11 cellular contexts compared by ENCODE assay signal in the genomic region with DNA sequence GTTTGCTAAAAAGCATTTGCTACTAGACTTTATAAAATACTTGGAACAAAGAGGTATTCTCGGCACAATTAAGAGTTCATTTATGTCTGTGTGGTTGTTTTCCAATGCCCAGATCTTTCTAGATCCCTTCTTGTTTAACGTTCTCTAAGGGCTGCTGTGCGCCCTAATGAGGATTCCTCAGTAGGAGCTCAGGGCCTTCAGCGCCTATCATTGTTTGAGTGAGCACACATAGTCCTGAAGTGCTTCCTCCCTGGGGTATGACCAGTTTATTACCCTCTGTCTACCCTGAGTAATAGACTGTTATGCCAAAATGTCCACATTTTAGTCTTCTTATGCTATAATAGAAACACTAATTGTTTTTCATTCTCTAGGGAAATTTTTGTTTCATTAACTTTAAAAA.
DNase-seq lines count a peak whose midpoint lies in the region; ATAC-seq and TF ChIP-seq lines count a peak whose summit lies in the region.
"Had no signal": no experiment of that assay in that cellular context is flagged by ENCODE, and none has a peak within 500 bp of the region (broad histone marks: within the 10 kb centered on the region; RNA-seq: fewer than 3 reads in every experiment).

No MANE protein-coding gene starts in this region.

- no peak overlapping the region for H3K4me3 Mint-ChIP-seq in WTC11
- H3K4me3 Mint-ChIP-seq: stimulated activated naive CD8-positive, alpha-beta T cell treated with anti-CD3 and anti-CD28 coated beads, Interleukin-15, amount 100 ng/mL, for 72 hours had no signal

- no peak overlapping the region for H3K4me3 ChIP-seq in HAP-1
- H3K4me3 ChIP-seq: right atrium auricular region had no signal

- H3K9me3 ChIP-seq in HAP-1, result no peaks in the 10 kb centered on the region

- ATAC-seq in WTC11 (peak; percentile 72), GM21737 (IDR thresholded peaks at IDR 0.05; ENCODE audit: unreplicated experiment) (no peak), GM19324 (IDR thresholded peaks at IDR 0.05; ENCODE audit: low FRiP score, unreplicated experiment) (no peak)
- ATAC-seq: activated naive CD4-positive, alpha-beta T cell treated with anti-CD3 and anti-CD28 coated beads, Interleukin-2, amount 50 U/mL, for 72 hours; stimulated activated naive CD8-positive, alpha-beta T cell treated with anti-CD3 and anti-CD28 coated beads, Interleukin-15, amount 100 ng/mL, for 72 hours had no signal

- no peaks in the 10 kb centered on the region for H3K27me3 Mint-ChIP-seq in WTC11 (ENCODE audit: low read depth)
- H3K27me3 Mint-ChIP-seq: stimulated activated naive CD8-positive, alpha-beta T cell treated with anti-CD3 and anti-CD28 coated beads, Interleukin-15, amount 100 ng/mL, for 72 hours had no signal

- no peaks in the 10 kb centered on the region for H3K36me3 ChIP-seq in HAP-1 (replicated peaks)

- in situ Hi-C loops in HAP-1 (cut with MboI; ENCODE audit: low sequenced_read_pairs), result no loop called here

- TF ChIP-seq CTCF in WTC11 (IDR thresholded peaks at IDR 0.05), result no peak

- H3K27me3 ChIP-seq in HAP-1 (ENCODE audit: low read depth), result no peaks in the 10 kb centered on the region
- H3K27me3 ChIP-seq: right atrium auricular region had no signal

- peaks cover 6% of the 10 kb centered on the region for H3K9me3 Mint-ChIP-seq in WTC11
- H3K9me3 Mint-ChIP-seq: activated naive CD4-positive, alpha-beta T cell treated with anti-CD3 and anti-CD28 coated beads, Interleukin-2, amount 50 U/mL, for 72 hours; stimulated activated naive CD8-positive, alpha-beta T cell treated with anti-CD3 and anti-CD28 coated beads, Interleukin-15, amount 100 ng/mL, for 72 hours had no signal

- no peak overlapping the region for H3K27ac Mint-ChIP-seq in WTC11
- H3K27ac Mint-ChIP-seq: activated naive CD4-positive, alpha-beta T cell treated with anti-CD3 and anti-CD28 coated beads, Interleukin-2, amount 50 U/mL, for 72 hours; stimulated activated naive CD8-positive, alpha-beta T cell treated with anti-CD3 and anti-CD28 coated beads, Interleukin-15, amount 100 ng/mL, for 72 hours had no signal

- H3K36me3 Mint-ChIP-seq in WTC11, result peaks cover 9% of the 10 kb centered on the region

- CTCF ChIA-PET in WTC11 (lab: Charles Lee), result interaction anchor here (1.1 to 1.6 kb wide), 4 partner anchors 20 to 80 kb away, joined by 3 to 8 read pairs (median 4); no protein-coding TSS in a partner anchor

- POLR2A ChIA-PET in WTC11 (lab: Charles Lee), result no interaction called here

- H3K4me1 ChIP-seq in HAP-1, result peaks cover 29% of the 10 kb centered on the region

- H3K4me1 Mint-ChIP-seq in WTC11, result peaks cover 18% of the 10 kb centered on the region
- H3K4me1 Mint-ChIP-seq: stimulated activated naive CD8-positive, alpha-beta T cell treated with anti-CD3 and anti-CD28 coated beads, Interleukin-15, amount 100 ng/mL, for 72 hours had no signal

- DNase-seq in Ammon's horn (ENCODE audit: low spot score) (peak; percentile 62), HAP-1 (ENCODE audit: low spot score in 2 of 2) (peak; percentile 46 to 63), WTC11 (ENCODE audit: low spot score) (no peak), medulla oblongata (ENCODE audit: extremely low spot score) (peak; percentile 51), OCI-M2 (lab: John Stamatoyannopoulos, UW; ENCODE audit: unreplicated experiment) (no peak), HK-2 (ENCODE audit: unreplicated experiment) (no peak)
- DNase-seq: stimulated activated naive CD8-positive, alpha-beta T cell treated with anti-CD3 and anti-CD28 coated beads, Interleukin-15, amount 100 ng/mL, for 72 hours had no signal

TF ChIP-seq in WTC11, 78 proteins besides CTCF, POLR2A, EP300 and RAD21:
- no peak for TF ChIP-seq NFE2L1 (CRISPR knock-in tag; IDR thresholded peaks at IDR 0.05)
- TF ChIP-seq MYBL2 (CRISPR knock-in tag; IDR thresholded peaks at IDR 0.05), result no peak
- TF ChIP-seq ZNF317 (CRISPR knock-in tag; IDR thresholded peaks at IDR 0.05; ENCODE audit: borderline replicate concordance, low read depth), result no peak
- no peak for TF ChIP-seq SOX15 (CRISPR knock-in tag; IDR thresholded peaks at IDR 0.05)
- no peak for TF ChIP-seq SP1 (CRISPR knock-in tag; conservative IDR thresholded peaks at IDR 0.05)
- TF ChIP-seq, protein P1, sequence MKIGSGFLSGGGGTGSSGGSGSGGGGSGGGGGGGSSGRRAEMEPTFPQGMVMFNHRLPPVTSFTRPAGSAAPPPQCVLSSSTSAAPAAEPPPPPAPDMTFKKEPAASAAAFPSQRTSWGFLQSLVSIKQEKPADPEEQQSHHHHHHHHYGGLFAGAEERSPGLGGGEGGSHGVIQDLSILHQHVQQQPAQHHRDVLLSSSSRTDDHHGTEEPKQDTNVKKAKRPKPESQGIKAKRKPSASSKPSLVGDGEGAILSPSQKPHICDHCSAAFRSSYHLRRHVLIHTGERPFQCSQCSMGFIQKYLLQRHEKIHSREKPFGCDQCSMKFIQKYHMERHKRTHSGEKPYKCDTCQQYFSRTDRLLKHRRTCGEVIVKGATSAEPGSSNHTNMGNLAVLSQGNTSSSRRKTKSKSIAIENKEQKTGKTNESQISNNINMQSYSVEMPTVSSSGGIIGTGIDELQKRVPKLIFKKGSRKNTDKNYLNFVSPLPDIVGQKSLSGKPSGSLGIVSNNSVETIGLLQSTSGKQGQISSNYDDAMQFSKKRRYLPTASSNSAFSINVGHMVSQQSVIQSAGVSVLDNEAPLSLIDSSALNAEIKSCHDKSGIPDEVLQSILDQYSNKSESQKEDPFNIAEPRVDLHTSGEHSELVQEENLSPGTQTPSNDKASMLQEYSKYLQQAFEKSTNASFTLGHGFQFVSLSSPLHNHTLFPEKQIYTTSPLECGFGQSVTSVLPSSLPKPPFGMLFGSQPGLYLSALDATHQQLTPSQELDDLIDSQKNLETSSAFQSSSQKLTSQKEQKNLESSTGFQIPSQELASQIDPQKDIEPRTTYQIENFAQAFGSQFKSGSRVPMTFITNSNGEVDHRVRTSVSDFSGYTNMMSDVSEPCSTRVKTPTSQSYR (CRISPR knock-in tag; IDR thresholded peaks at IDR 0.05), result no peak
- no peak for TF ChIP-seq SMAD4 (CRISPR knock-in tag; IDR thresholded peaks at IDR 0.05)
- TF ChIP-seq MXD4 (CRISPR knock-in tag; IDR thresholded peaks at IDR 0.05; ENCODE audit: borderline replicate concordance), result no peak

Comparison
In these comparisons a context has a peak if more than half of its experiments do, and no peak if none do; other contexts are left out.
1. DNase-seq: peak in Ammon's horn (single experiment), HAP-1 (2 of 2) and medulla oblongata (single experiment); none in WTC11 (single experiment), OCI-M2 (single experiment) and HK-2 (single experiment).